Comparison of ENCODE assay signal across 9 cellular contexts in genomic region chr2:85309699-85310321, GRCh38. TPM values are rescaled to one million over a fixed set of nuclear protein-coding genes. Genes with fewer than 3 reads are reported as not detected.
DNase-seq lines count a peak whose midpoint lies in the region; ATAC-seq and TF ChIP-seq lines count a peak whose summit lies in the region.
"Had no signal": no experiment of that assay in that cellular context is flagged by ENCODE, and none has a peak within 500 bp of the region (broad histone marks: within the 10 kb centered on the region; RNA-seq: fewer than 3 reads in every experiment).

No MANE protein-coding gene starts in this region.

- no peak overlapping the region for H4K5ac ChIP-seq in mesendoderm (ENCODE audit: low read length)

- intact Hi-C loops in activated CD8-positive, alpha-beta T cell treated with anti-CD3 and anti-CD28 coated beads for 36 hours (cut with micrococcal nuclease) = no loop called here

- no peak overlapping the region for H3K56ac ChIP-seq in mesendoderm (ENCODE audit: low read length)

- H3K27ac Mint-ChIP-seq in activated CD8-positive, alpha-beta T cell treated with anti-CD3 and anti-CD28 coated beads for 36 hours = peak overlapping the region; percentile 74

- no peak overlapping the region for H3K18ac ChIP-seq in mesendoderm (ENCODE audit: low read length)

- H3K9me3 ChIP-seq in AG04450 (ENCODE audit: control insufficient read depth, insufficient read depth, low read length) = no peaks in the 10 kb centered on the region

- POLR2A ChIA-PET in AG04450 (lab: Yijun Ruan, JAX) = interaction anchor here (0.8 to 1.2 kb wide), 2 partner anchors 188 to 229 kb away, joined by 4 to 5 read pairs; partner anchors contain the start of gene MAT2A
- POLR2A ChIA-PET in activated CD8-positive, alpha-beta T cell treated with anti-CD3 and anti-CD28 coated beads for 36 hours (lab: Charles Lee) = interaction anchor here (0.6 to 3.5 kb wide), 5 partner anchors 9 to 257 kb away, joined by 3 to 46 read pairs (median 6); partner anchors contain the start of genes ELMOD3, RETSAT and TGOLN2

- no peak overlapping the region for H3K4me2 ChIP-seq in mesendoderm (ENCODE audit: low read length)

- peak overlapping the region; percentile 18 for H3K9ac ChIP-seq in mesendoderm (ENCODE audit: low read length)

- H3K27ac ChIP-seq in AG04450 (ENCODE audit: low read depth, low read length) = peak overlapping the region; percentile 57
- no peak overlapping the region for H3K27ac ChIP-seq in mesendoderm (ENCODE audit: low read depth, low read length)

- ATAC-seq in HG02642 (IDR thresholded peaks at IDR 0.05; ENCODE audit: poor library complexity, unreplicated experiment) = peak; percentile 26
- ATAC-seq in activated CD8-positive, alpha-beta T cell treated with anti-CD3 and anti-CD28 coated beads for 36 hours = peak; percentile 43

- WGBS in mesendoderm (ENCODE audit: extremely low coverage, insufficient coverage, low lambda C conversion rate) = no CpG with 5 or more reads among the region's 19 CpGs

- H3K36me3 ChIP-seq in mesendoderm (ENCODE audit: control insufficient read depth, insufficient read depth, low read length) = no peaks in the 10 kb centered on the region

- no peak overlapping the region for H2AK5ac ChIP-seq in mesendoderm (ENCODE audit: low read length)

- DNase-seq in AG04450 (ENCODE audit: low read depth, low spot score) (no peak), mesendoderm (peak; percentile 32), NCI-H2081 (lab: John Stamatoyannopoulos, UW) (no peak), NCI-H774 (lab: John Stamatoyannopoulos, UW) (no peak), dermis blood vessel endothelial cell (no peak), NCI-H2081 treated with DMSO at 0.1 percent for 48 hours (lab: John Stamatoyannopoulos, UW) (no peak)
- peak; percentile 40 for DNase-seq in activated CD8-positive, alpha-beta T cell treated with anti-CD3 and anti-CD28 coated beads for 36 hours
- DNase-seq: activated CD4-positive, alpha-beta T cell treated with anti-CD3 and anti-CD28 coated beads for 1 hour had no signal

- H3K4ac ChIP-seq in mesendoderm (ENCODE audit: low read depth, low read length) = no peak overlapping the region

- H2BK5ac ChIP-seq in mesendoderm (ENCODE audit: low read length) = no peak overlapping the region

- H3K4me3 ChIP-seq in AG04450 (ENCODE audit: low read depth, low read length) (no peak overlapping the region), mesendoderm (ENCODE audit: low read length) (no peak overlapping the region)

- no peaks in the 10 kb centered on the region for H3K79me1 ChIP-seq in mesendoderm (ENCODE audit: low read length)

- H3K36me3 Mint-ChIP-seq in activated CD8-positive, alpha-beta T cell treated with anti-CD3 and anti-CD28 coated beads for 36 hours (ENCODE audit: low read depth) = peaks cover 3% of the 10 kb centered on the region

- H3K4me3 Mint-ChIP-seq in activated CD8-positive, alpha-beta T cell treated with anti-CD3 and anti-CD28 coated beads for 36 hours = peak overlapping the region; percentile 71

- H3K79me2 ChIP-seq in mesendoderm (ENCODE audit: control insufficient read depth, insufficient read depth, low read length) = no peaks in the 10 kb centered on the region

- no peaks in the 10 kb centered on the region for H3K27me3 Mint-ChIP-seq in activated CD8-positive, alpha-beta T cell treated with anti-CD3 and anti-CD28 coated beads for 36 hours

- H2BK15ac ChIP-seq in mesendoderm (replicated peaks; ENCODE audit: low read depth) = no peak overlapping the region

- CTCF ChIA-PET in AG04450 (lab: Charles Lee) = interaction anchor here (0.9 to 3.0 kb wide), 3 partner anchors 9 to 243 kb away, joined by 3 to 24 read pairs (median 8); no protein-coding TSS in a partner anchor
- CTCF ChIA-PET in activated CD8-positive, alpha-beta T cell treated with anti-CD3 and anti-CD28 coated beads for 36 hours (lab: Charles Lee) = interaction anchor here (0.5 to 4.4 kb wide), 8 partner anchors 8 to 243 kb away, joined by 3 to 59 read pairs (median 4); partner anchors contain the start of gene TGOLN2

- H4K8ac ChIP-seq in mesendoderm (ENCODE audit: low read depth, low read length) = no peak overlapping the region

- peaks cover 34% of the 10 kb centered on the region for H3K4me1 Mint-ChIP-seq in activated CD8-positive, alpha-beta T cell treated with anti-CD3 and anti-CD28 coated beads for 36 hours (ENCODE audit: low read depth)

- H3K9me3 Mint-ChIP-seq in activated CD8-positive, alpha-beta T cell treated with anti-CD3 and anti-CD28 coated beads for 36 hours = no peaks in the 10 kb centered on the region

- no peak overlapping the region for H2BK120ac ChIP-seq in mesendoderm (ENCODE audit: low read depth, low read length)

- no peak for TF ChIP-seq CTCF in AG04450 (IDR thresholded peaks at IDR 0.05; ENCODE audit: low read depth, low read length)
- TF ChIP-seq CTCF in activated CD8-positive, alpha-beta T cell treated with anti-CD3 and anti-CD28 coated beads for 36 hours (IDR thresholded peaks at IDR 0.05) = no peak

- peaks cover 8% of the 10 kb centered on the region for H3K4me1 ChIP-seq in mesendoderm (ENCODE audit: control insufficient read depth, low read depth, low read length)

- no peak overlapping the region for H3K23ac ChIP-seq in mesendoderm (ENCODE audit: low read length)

- no peaks in the 10 kb centered on the region for H3K27me3 ChIP-seq in AG04450 (ENCODE audit: control insufficient read depth, insufficient read depth, low read length)
- no peaks in the 10 kb centered on the region for H3K27me3 ChIP-seq in mesendoderm (ENCODE audit: insufficient read depth, low read length, poor library complexity)

RNA-seq across cellular contexts. Expression of gene TGOLN2, which starts 18.0 kb away (rescaled TPM):
- 121 and 155 TPM in 2 replicates for polyA plus RNA-seq in AG04450 (2011; rRNA removed)
- 69.4 and 78.0 TPM in 2 replicates for polyA minus RNA-seq in AG04450 (2011; rRNA and poly(A)+ RNA removed)
- total RNA-seq in activated CD8-positive, alpha-beta T cell treated with anti-CD3 and anti-CD28 coated beads for 36 hours = 10 to 100 TPM; 62.8 to 64.0 TPM
- 40.7 TPM for polyA plus RNA-seq in mesendoderm (2013, experiment 1 of 2)
- polyA plus RNA-seq in mesendoderm (2013, experiment 2 of 2) = 39.8 TPM
- total RNA-seq in dermis blood vessel endothelial cell = 101 and 151 TPM in 2 replicates

RNA-seq across cellular contexts. Expression of gene RETSAT, which starts 44.5 kb away (rescaled TPM):
- 35.5 and 38.0 TPM in 2 replicates for polyA plus RNA-seq in AG04450 (2011; rRNA removed)
- polyA minus RNA-seq in AG04450 (2011; rRNA and poly(A)+ RNA removed) = 42.1 and 47.4 TPM in 2 replicates
- 10 to 100 TPM; 21.3 to 22.9 TPM for total RNA-seq in activated CD8-positive, alpha-beta T cell treated with anti-CD3 and anti-CD28 coated beads for 36 hours
- 6.9 TPM for polyA plus RNA-seq in mesendoderm (2013, experiment 1 of 2)
- 7.5 TPM for polyA plus RNA-seq in mesendoderm (2013, experiment 2 of 2)
- 64.2 and 76.2 TPM in 2 replicates for total RNA-seq in dermis blood vessel endothelial cell

RNA-seq across cellular contexts. Expression of gene ELMOD3, which starts 44.8 kb away (rescaled TPM):
- polyA plus RNA-seq in AG04450 (2011; rRNA removed) = 17.2 and 17.8 TPM in 2 replicates
- 16.1 and 17.1 TPM in 2 replicates for polyA minus RNA-seq in AG04450 (2011; rRNA and poly(A)+ RNA removed)
- total RNA-seq in activated CD8-positive, alpha-beta T cell treated with anti-CD3 and anti-CD28 coated beads for 36 hours = 10 to 100 TPM; 11.8 to 13.0 TPM
- polyA plus RNA-seq in mesendoderm (2013, experiment 1 of 2) = 5.0 TPM
- polyA plus RNA-seq in mesendoderm (2013, experiment 2 of 2) = 4.7 TPM
- total RNA-seq in dermis blood vessel endothelial cell = 10.0 and 12.3 TPM in 2 replicates

Comparison
In these comparisons a context has a peak if more than half of its experiments do, and no peak if none do; other contexts are left out.
1. DNase-seq: peak in activated CD8-positive, alpha-beta T cell treated with anti-CD3 and anti-CD28 coated beads for 36 hours (single experiment) and mesendoderm (single experiment); none in AG04450 (single experiment), NCI-H2081 (0 of 2), NCI-H774 (single experiment), dermis blood vessel endothelial cell (single experiment) and NCI-H2081 treated with DMSO at 0.1 percent for 48 hours (single experiment).